38 cellular contexts compared by ENCODE assay signal in genomic region chrX:79854469-79854868, GRCh38.
"Had no signal": no experiment of that assay in that cellular context is flagged by ENCODE, and none has a peak within 500 bp of the region (broad histone marks: within the 10 kb centered on the region; RNA-seq: fewer than 3 reads in every experiment).

No MANE protein-coding gene starts in this region.

- H3K4me1 Mint-ChIP-seq: activated naive CD4-positive, alpha-beta T cell treated with anti-CD3 and anti-CD28 coated beads, Interleukin-2, amount 10 ng/mL, durations not matched to agents 7 days and 5 days; activated naive CD4-positive, alpha-beta T cell treated with anti-CD3 and anti-CD28 coated beads, Interleukin-2, amount 50 U/mL, for 24 hours; activated naive CD8-positive, alpha-beta T cell treated with anti-CD3 and anti-CD28 coated beads for 36 hours; activated naive CD8-positive, alpha-beta T cell treated with anti-CD3 and anti-CD28 coated beads, Interleukin-2, amount 10 ng/mL, durations not matched to agents 7 days and 5 days; activated naive CD8-positive, alpha-beta T cell treated with anti-CD3 and anti-CD28 coated beads, Interleukin-2, amount 50 U/mL, for 24 hours; activated T-helper 17 cell treated with anti-CD3 and anti-CD28 coated beads, Interleukin-2, amount 50 U/mL, for 72 hours; brain; central memory CD8-positive, alpha-beta T cell had no signal

- H3K4me3 ChIP-seq: adrenal gland, ascending aorta, body of pancreas, breast epithelium, cardiac muscle cell had no signal

- H3K4me1 ChIP-seq: adrenal gland, ascending aorta, body of pancreas, breast epithelium had no signal

- ATAC-seq: activated naive CD8-positive, alpha-beta T cell treated with anti-CD3 and anti-CD28 coated beads, Interleukin-2, amount 50 U/mL, for 24 hours; activated T-cell treated with anti-CD3 and anti-CD28 coated beads, Interleukin-2, amount 50 U/mL, for 4 hours; activated T-cell treated with anti-CD3 and anti-CD28 coated beads, Interleukin-2, amount 50 U/mL, for 72 hours; activated T-helper 17 cell treated with anti-CD3 and anti-CD28 coated beads, Interleukin-2, amount 50 U/mL, for 72 hours; body of pancreas had no signal

- H3K36me3 ChIP-seq: adrenal gland, ascending aorta, brain microvascular endothelial cell, breast epithelium, cardiac muscle cell had no signal

- H3K36me3 Mint-ChIP-seq: activated naive CD4-positive, alpha-beta T cell treated with anti-CD3 and anti-CD28 coated beads, Interleukin-2, amount 10 ng/mL, durations not matched to agents 7 days and 5 days; activated naive CD4-positive, alpha-beta T cell treated with anti-CD3 and anti-CD28 coated beads, Interleukin-2, amount 50 U/mL, for 24 hours; activated naive CD8-positive, alpha-beta T cell; activated naive CD8-positive, alpha-beta T cell treated with anti-CD3 and anti-CD28 coated beads for 36 hours; activated naive CD8-positive, alpha-beta T cell treated with anti-CD3 and anti-CD28 coated beads, Interleukin-2, amount 10 ng/mL, durations not matched to agents 7 days and 5 days; brain had no signal

- H3K9me3 Mint-ChIP-seq: activated naive CD4-positive, alpha-beta T cell treated with anti-CD3 and anti-CD28 coated beads for 36 hours; activated naive CD4-positive, alpha-beta T cell treated with anti-CD3 and anti-CD28 coated beads, Interleukin-2, amount 10 ng/mL, durations not matched to agents 7 days and 5 days; activated naive CD4-positive, alpha-beta T cell treated with anti-CD3 and anti-CD28 coated beads, Interleukin-2, amount 50 U/mL, for 24 hours; activated naive CD8-positive, alpha-beta T cell treated with anti-CD3 and anti-CD28 coated beads for 36 hours; activated naive CD8-positive, alpha-beta T cell treated with anti-CD3 and anti-CD28 coated beads, Interleukin-2, amount 10 ng/mL, durations not matched to agents 7 days and 5 days; activated naive CD8-positive, alpha-beta T cell treated with anti-CD3 and anti-CD28 coated beads, Interleukin-2, amount 50 U/mL, for 24 hours; activated T-cell treated with anti-CD3 and anti-CD28 coated beads, Interleukin-2, amount 50 U/mL, for 4 hours; activated T-cell treated with anti-CD3 and anti-CD28 coated beads, Interleukin-2, amount 50 U/mL, for 72 hours; activated T-helper 1 cell treated with anti-CD3 and anti-CD28 coated beads, Interleukin-12 subunit alpha, Interleukin-12 subunit beta, Interleukin-2, Interleukin-4 antibody, amounts not matched to agents 30 ng/mL and 10 ng/mL and 1 ng/mL, durations not matched to agents 14 hours and 24 hours and 36 hours; activated T-helper 17 cell treated with anti-CD3 and anti-CD28 coated beads, Interleukin-2, amount 50 U/mL, for 72 hours; activated T-helper 2 cell treated with anti-CD3 and anti-CD28 coated beads, Interferon-gamma antibody, Interleukin-2, Interleukin-4, amounts not matched to agents 10 μg/mL and 5 μg/mL and 100 μg/mL, durations not matched to agents 14 hours and 24 hours and 36 hours; central memory CD8-positive, alpha-beta T cell had no signal

- FAIRE-seq: bronchial epithelial cell had no signal

- H3K9me3 ChIP-seq: adrenal gland, ascending aorta, body of pancreas, breast epithelium had no signal

- DNase-seq: activated effector memory CD4-positive, alpha-beta T cell treated with anti-CD3 and anti-CD28 coated beads, Interleukin-2, amount 50 U/mL, for 16 hours; activated effector memory CD4-positive, alpha-beta T cell treated with Interleukin-2 at 50 U/mL for 16 hours; activated gamma-delta T cell; activated gamma-delta T cell treated with Interleukin-2 at 50 U/mL for 16 hours; activated naive CD4-positive, alpha-beta T cell; activated naive CD4-positive, alpha-beta T cell treated with anti-CD3 and anti-CD28 coated beads for 36 hours; activated naive CD4-positive, alpha-beta T cell treated with anti-CD3 and anti-CD28 coated beads, Interleukin-2, amount 10 ng/mL, durations not matched to agents 7 days and 5 days; activated naive CD4-positive, alpha-beta T cell treated with anti-CD3 and anti-CD28 coated beads, Interleukin-2, amount 50 U/mL, for 16 hours; activated naive CD4-positive, alpha-beta T cell treated with Interleukin-2 at 50 U/mL for 16 hours; activated naive CD8-positive, alpha-beta T cell treated with anti-CD3 and anti-CD28 coated beads for 36 hours; activated naive CD8-positive, alpha-beta T cell treated with anti-CD3 and anti-CD28 coated beads, Interleukin-2, amount 10 ng/mL, durations not matched to agents 7 days and 5 days; activated naive CD8-positive, alpha-beta T cell treated with anti-CD3 and anti-CD28 coated beads, Interleukin-2, amount 50 U/mL, for 24 hours; activated T-cell treated with anti-CD3 and anti-CD28 coated beads, Interleukin-2, amount 50 U/mL, for 1 hour; activated T-cell treated with anti-CD3 and anti-CD28 coated beads, Interleukin-2, amount 50 U/mL, for 24 hours; activated T-cell treated with anti-CD3 and anti-CD28 coated beads, Interleukin-2, amount 50 U/mL, for 4 hours; activated T-cell treated with anti-CD3 and anti-CD28 coated beads, Interleukin-2, amount 50 U/mL, for 48 hours; activated T-cell treated with anti-CD3 and anti-CD28 coated beads, Interleukin-2, amount 50 U/mL, for 72 hours; adrenal gland; amniotic stem cell; amygdala; anterior cingulate cortex; aorta; body of pancreas; brain microvascular endothelial cell; caudate nucleus; central memory CD4-positive, alpha-beta T cell; cerebellar nuclear complex had no signal

- H3K27me3 Mint-ChIP-seq: activated naive CD4-positive, alpha-beta T cell treated with anti-CD3 and anti-CD28 coated beads, Interleukin-2, amount 10 ng/mL, durations not matched to agents 7 days and 5 days; activated naive CD4-positive, alpha-beta T cell treated with anti-CD3 and anti-CD28 coated beads, Interleukin-2, amount 50 U/mL, for 24 hours; activated naive CD8-positive, alpha-beta T cell; activated naive CD8-positive, alpha-beta T cell treated with anti-CD3 and anti-CD28 coated beads for 36 hours; activated naive CD8-positive, alpha-beta T cell treated with anti-CD3 and anti-CD28 coated beads, Interleukin-2, amount 10 ng/mL, durations not matched to agents 7 days and 5 days; activated naive CD8-positive, alpha-beta T cell treated with anti-CD3 and anti-CD28 coated beads, Interleukin-2, amount 50 U/mL, for 24 hours; activated T-helper 17 cell treated with anti-CD3 and anti-CD28 coated beads, Interleukin-2, amount 50 U/mL, for 72 hours; brain; central memory CD8-positive, alpha-beta T cell had no signal

- H3K27ac Mint-ChIP-seq: activated naive CD4-positive, alpha-beta T cell treated with anti-CD3 and anti-CD28 coated beads for 36 hours; activated naive CD4-positive, alpha-beta T cell treated with anti-CD3 and anti-CD28 coated beads, Interleukin-2, amount 10 ng/mL, durations not matched to agents 7 days and 5 days; activated naive CD4-positive, alpha-beta T cell treated with anti-CD3 and anti-CD28 coated beads, Interleukin-2, amount 50 U/mL, for 24 hours; activated naive CD8-positive, alpha-beta T cell; activated naive CD8-positive, alpha-beta T cell treated with anti-CD3 and anti-CD28 coated beads for 36 hours; activated naive CD8-positive, alpha-beta T cell treated with anti-CD3 and anti-CD28 coated beads, Interleukin-2, amount 10 ng/mL, durations not matched to agents 7 days and 5 days; activated naive CD8-positive, alpha-beta T cell treated with anti-CD3 and anti-CD28 coated beads, Interleukin-2, amount 50 U/mL, for 24 hours; activated T-cell treated with anti-CD3 and anti-CD28 coated beads, Interleukin-2, amount 50 U/mL, for 24 hours; activated T-cell treated with anti-CD3 and anti-CD28 coated beads, Interleukin-2, amount 50 U/mL, for 72 hours; activated T-helper 1 cell treated with anti-CD3 and anti-CD28 coated beads, Interleukin-12 subunit alpha, Interleukin-12 subunit beta, Interleukin-2, Interleukin-4 antibody, amounts not matched to agents 30 ng/mL and 10 ng/mL and 1 ng/mL, durations not matched to agents 14 hours and 24 hours and 36 hours; activated T-helper 17 cell treated with anti-CD3 and anti-CD28 coated beads, Interleukin-2, amount 50 U/mL, for 72 hours; activated T-helper 2 cell treated with anti-CD3 and anti-CD28 coated beads, Interferon-gamma antibody, Interleukin-2, Interleukin-4, amounts not matched to agents 10 μg/mL and 5 μg/mL and 100 μg/mL, durations not matched to agents 14 hours and 24 hours and 36 hours; brain had no signal

- H3K4me3 Mint-ChIP-seq: activated naive CD4-positive, alpha-beta T cell treated with anti-CD3 and anti-CD28 coated beads for 36 hours; activated naive CD4-positive, alpha-beta T cell treated with anti-CD3 and anti-CD28 coated beads, Interleukin-2, amount 10 ng/mL, durations not matched to agents 7 days and 5 days; activated naive CD4-positive, alpha-beta T cell treated with anti-CD3 and anti-CD28 coated beads, Interleukin-2, amount 50 U/mL, for 24 hours; activated naive CD8-positive, alpha-beta T cell; activated naive CD8-positive, alpha-beta T cell treated with anti-CD3 and anti-CD28 coated beads for 36 hours; activated naive CD8-positive, alpha-beta T cell treated with anti-CD3 and anti-CD28 coated beads, Interleukin-2, amount 10 ng/mL, durations not matched to agents 7 days and 5 days; activated naive CD8-positive, alpha-beta T cell treated with anti-CD3 and anti-CD28 coated beads, Interleukin-2, amount 50 U/mL, for 24 hours; activated T-cell treated with anti-CD3 and anti-CD28 coated beads, Interleukin-2, amount 50 U/mL, for 24 hours; activated T-cell treated with anti-CD3 and anti-CD28 coated beads, Interleukin-2, amount 50 U/mL, for 4 hours; activated T-cell treated with anti-CD3 and anti-CD28 coated beads, Interleukin-2, amount 50 U/mL, for 72 hours; activated T-helper 1 cell treated with anti-CD3 and anti-CD28 coated beads, Interleukin-12 subunit alpha, Interleukin-12 subunit beta, Interleukin-2, Interleukin-4 antibody, amounts not matched to agents 30 ng/mL and 10 ng/mL and 1 ng/mL, durations not matched to agents 14 hours and 24 hours and 36 hours; activated T-helper 17 cell treated with anti-CD3 and anti-CD28 coated beads, Interleukin-2, amount 50 U/mL, for 72 hours; brain; central memory CD8-positive, alpha-beta T cell had no signal

- H3K27ac ChIP-seq: adrenal gland, ascending aorta, body of pancreas, brain microvascular endothelial cell, breast epithelium, cardiac muscle cell had no signal

- H3K27me3 ChIP-seq: ascending aorta, body of pancreas, brain microvascular endothelial cell, cardiac muscle cell had no signal
